Comparison of ENCODE assay signal across 8 cellular contexts in genomic region chr3:104460477-104461406, GRCh38.
A peak's percentile ranks its signal among the peaks of the same experiment; 100 is the strongest.
DNase-seq lines count a peak whose midpoint lies in the region; ATAC-seq and TF ChIP-seq lines count a peak whose summit lies in the region.

No MANE protein-coding gene starts in this region.

- no peaks in the 10 kb centered on the region for H3K79me2 ChIP-seq in parathyroid adenoma

- no peak overlapping the region for H3K4me3 ChIP-seq in HUES48 (ENCODE audit: low read depth, low read length)
- no peak overlapping the region for H3K4me3 ChIP-seq in parathyroid adenoma (ENCODE audit: low read depth, low read length)

- H3K27ac ChIP-seq in HUES48 (ENCODE audit: low read depth, low read length) (peak overlapping the region; percentile 16), parathyroid adenoma (peak overlapping the region; percentile 8)

- no peaks in the 10 kb centered on the region for H3K9me3 ChIP-seq in HUES48 (ENCODE audit: control insufficient read depth, insufficient read depth, low read length)
- no peaks in the 10 kb centered on the region for H3K9me3 ChIP-seq in parathyroid adenoma (ENCODE audit: control insufficient read depth, low read length)

- peak; percentile 53 for DNase-seq in epidermal melanocyte (ENCODE audit: insufficient read length, low spot score)
- no peak for DNase-seq in HUDEP-2 (lab: John Stamatoyannopoulos, UW; ENCODE audit: unreplicated experiment in 76 of 76)
- DNase-seq in activated CD4-positive, alpha-beta T cell treated with anti-CD3 and anti-CD28 coated beads, Interleukin-2, amount 50 U/mL, for 48 hours, result no peak
- DNase-seq in NOMO-1 (lab: John Stamatoyannopoulos, UW; ENCODE audit: unreplicated experiment in 2 of 2), result no peak
- no peak for DNase-seq in SKM-1 (lab: John Stamatoyannopoulos, UW; ENCODE audit: unreplicated experiment)

- TF ChIP-seq CTCF in parathyroid adenoma (IDR thresholded peaks at IDR 0.05), result peak; percentile 48

- H3K27me3 ChIP-seq in HUES48 (ENCODE audit: control insufficient read depth, insufficient read depth, low read length) (no peaks in the 10 kb centered on the region), parathyroid adenoma (ENCODE audit: control insufficient read depth, insufficient read depth, low read length) (no peaks in the 10 kb centered on the region)

- H3K4me2 ChIP-seq in parathyroid adenoma (ENCODE audit: low read length), result no peak overlapping the region

- H3K9ac ChIP-seq in HUES48 (ENCODE audit: low read depth, low read length) (no peak overlapping the region), parathyroid adenoma (no peak overlapping the region)

- ATAC-seq in GM18873 (IDR thresholded peaks at IDR 0.05; ENCODE audit: low FRiP score, unreplicated experiment), result peak; percentile 73

- H3K4me1 ChIP-seq in HUES48 (ENCODE audit: control insufficient read depth, insufficient read depth, low read length) (peaks cover 12% of the 10 kb centered on the region), parathyroid adenoma (peaks cover 8% of the 10 kb centered on the region)

- H3K36me3 ChIP-seq in HUES48 (ENCODE audit: control insufficient read depth, insufficient read depth, low read length) (no peaks in the 10 kb centered on the region), parathyroid adenoma (ENCODE audit: control insufficient read depth, insufficient read depth, low read length) (no peaks in the 10 kb centered on the region)

- H2AFZ ChIP-seq in parathyroid adenoma, result peak overlapping the region; percentile 61
